2 cellular contexts compared by ENCODE assay signal in genomic region chr12:116406529-116406928, GRCh38.
TF ChIP-seq lines count a peak whose summit lies in the region.

No MANE protein-coding gene starts in this region.

TF ChIP-seq in K562, 482 proteins besides CTCF, POLR2A, EP300 and RAD21 (continued from another document):
- TF ChIP-seq MYC (IDR thresholded peaks at IDR 0.05; ENCODE audit: low read depth, low read length) (0 out of 2 replicates have a peak, but pooled peaks have one; percentile 9), MYC (CRISPR knock-in tag; IDR thresholded peaks at IDR 0.05; ENCODE audit: borderline replicate concordance, low read depth) (no peak), IRF9 (tag; IDR thresholded peaks at IDR 0.05) (peak; percentile 54; the same call in 1 of the 2 replicates), NR2C1 (IDR thresholded peaks at IDR 0.05) (no peak), NR2C1 (tag; IDR thresholded peaks at IDR 0.05) (0 out of 2 replicates have a peak, but pooled peaks have one; percentile 19), MIER1 (IDR thresholded peaks at IDR 0.05; ENCODE audit: low read depth) (no peak), MAZ (CRISPR knock-in tag; conservative IDR thresholded peaks at IDR 0.05 in 1 of 2, IDR thresholded peaks at IDR 0.05 in 1 of 2) (peak in 1 of 2 experiments; percentile 28; a peak in 1 of 4 replicates), EWSR1 (IDR thresholded peaks at IDR 0.05; ENCODE audit: borderline replicate concordance, low read depth, partially characterized antibody) (no peak), L3MBTL2 (IDR thresholded peaks at IDR 0.05) (peak; percentile 30; the same call in 1 of the 2 replicates), ARID1B (IDR thresholded peaks at IDR 0.05) (peak; percentile 10; the same call in 1 of the 2 replicates), CEBPB (tag; IDR thresholded peaks at IDR 0.05) (peak; percentile 99), PHB2 (IDR thresholded peaks at IDR 0.05; ENCODE audit: low read depth) (no peak), TRIM24 (IDR thresholded peaks at IDR 0.05) (peak; percentile 61 to 76; a peak in 2 of 4 replicates), CEBPG (CRISPR knock-in tag; IDR thresholded peaks at IDR 0.05) (peak; percentile 80), CEBPG (tag; conservative IDR thresholded peaks at IDR 0.05 in 1 of 2, IDR thresholded peaks at IDR 0.05 in 1 of 2) (peak; percentile 85 to 92), SRF (CRISPR knock-in tag; IDR thresholded peaks at IDR 0.05) (peak in 1 of 2 experiments; percentile 56; a peak in 1 of 4 replicates), MYBL2 (IDR thresholded peaks at IDR 0.05; ENCODE audit: low read depth) (no peak), MYBL2 (CRISPR knock-in tag; IDR thresholded peaks at IDR 0.05; ENCODE audit: borderline replicate concordance) (no peak), ZSCAN32 (CRISPR knock-in tag; IDR thresholded peaks at IDR 0.05) (no peak), RCOR1 (IDR thresholded peaks at IDR 0.05; ENCODE audit: borderline replicate concordance in 1 of 2, low read depth in 2 of 2, low read length in 2 of 2) (peak in 1 of 2 experiments; percentile 55; a peak in 1 of 4 replicates), PBX2 (CRISPR knock-in tag; IDR thresholded peaks at IDR 0.05; ENCODE audit: low read depth) (no peak), PBX2 (tag; conservative IDR thresholded peaks at IDR 0.05; ENCODE audit: low read depth) (0 out of 2 replicates have a peak, but pooled peaks have one; percentile 30)

TF ChIP-seq in HepG2, 621 proteins besides CTCF, POLR2A, EP300 and RAD21 (continued from another document and continues in another):
- no peak for TF ChIP-seq ZBTB34 (CRISPR knock-in tag; IDR thresholded peaks at IDR 0.05)
- 0 out of 2 replicates have a peak, but pooled peaks have one; percentile 38 for TF ChIP-seq MEF2D (CRISPR knock-in tag; IDR thresholded peaks at IDR 0.05)
- no peak for TF ChIP-seq KDM6A (CRISPR knock-in tag; IDR thresholded peaks at IDR 0.05; ENCODE audit: low read depth)
- TF ChIP-seq PTBP1 (IDR thresholded peaks at IDR 0.05; ENCODE audit: low read depth, low read length, poor library complexity, severe bottlenecking) = no peak
- no peak for TF ChIP-seq MNT (IDR thresholded peaks at IDR 0.05)
- TF ChIP-seq ZFP82 (CRISPR knock-in tag; IDR thresholded peaks at IDR 0.05; ENCODE audit: borderline replicate concordance) = no peak
- TF ChIP-seq ZNF138 (CRISPR knock-in tag; IDR thresholded peaks at IDR 0.05; ENCODE audit: low read depth) = no peak
- no peak for TF ChIP-seq ZGPAT (CRISPR knock-in tag; IDR thresholded peaks at IDR 0.05)
- TF ChIP-seq ZNF687 (CRISPR knock-in tag; IDR thresholded peaks at IDR 0.05) = 0 out of 2 replicates have a peak, but pooled peaks have one; percentile 10
- TF ChIP-seq HIVEP1 (CRISPR knock-in tag; IDR thresholded peaks at IDR 0.05) = 0 out of 2 replicates have a peak, but pooled peaks have one; percentile 19
- TF ChIP-seq POGZ (CRISPR knock-in tag; IDR thresholded peaks at IDR 0.05) = peak; percentile 57; the same call in 1 of the 2 replicates
- TF ChIP-seq ARID5B (CRISPR knock-in tag; IDR thresholded peaks at IDR 0.05) = peak; percentile 67
- TF ChIP-seq FOXP1 (IDR thresholded peaks at IDR 0.05) = no peak
- TF ChIP-seq FOXP1 (CRISPR knock-in tag; IDR thresholded peaks at IDR 0.05) = 0 out of 2 replicates have a peak, but pooled peaks have one; percentile 43
- TF ChIP-seq ZBTB49 (CRISPR knock-in tag; IDR thresholded peaks at IDR 0.05; ENCODE audit: borderline replicate concordance) = no peak
- peak; percentile 83; the same call in 1 of the 2 replicates for TF ChIP-seq ZNF292 (CRISPR knock-in tag; IDR thresholded peaks at IDR 0.05; ENCODE audit: borderline replicate concordance, low read depth)
- no peak for TF ChIP-seq MTF2 (CRISPR knock-in tag; IDR thresholded peaks at IDR 0.05; ENCODE audit: borderline replicate concordance)
- TF ChIP-seq REPIN1 (CRISPR knock-in tag; IDR thresholded peaks at IDR 0.05; ENCODE audit: borderline replicate concordance, low read depth) = 0 out of 2 replicates have a peak, but pooled peaks have one; percentile 23
- TF ChIP-seq SOX13 (IDR thresholded peaks at IDR 0.05) = no peak
- TF ChIP-seq SOX13 (CRISPR knock-in tag; conservative IDR thresholded peaks at IDR 0.05 in 1 of 2, IDR thresholded peaks at IDR 0.05 in 1 of 2) = peak in 1 of 2 experiments; percentile 50; a peak in 1 of 4 replicates
- TF ChIP-seq BORCS8-MEF2B (CRISPR knock-in tag; IDR thresholded peaks at IDR 0.05) = no peak
- peak; percentile 70 for TF ChIP-seq FOSL2 (CRISPR knock-in tag; IDR thresholded peaks at IDR 0.05)
- TF ChIP-seq GTF2F1 (IDR thresholded peaks at IDR 0.05; ENCODE audit: low read length) = no peak
- no peak for TF ChIP-seq SPEN (CRISPR knock-in tag; IDR thresholded peaks at IDR 0.05; ENCODE audit: low read depth)
- TF ChIP-seq ZNF678 (CRISPR knock-in tag; IDR thresholded peaks at IDR 0.05) = no peak
- TF ChIP-seq HDAC2 (CRISPR knock-in tag; IDR thresholded peaks at IDR 0.05) = peak; percentile 52; the same call in 1 of the 2 replicates
- no peak for TF ChIP-seq MLX (CRISPR knock-in tag; IDR thresholded peaks at IDR 0.05)
- peak; percentile 79 for TF ChIP-seq ZMYM3 (CRISPR knock-in tag; IDR thresholded peaks at IDR 0.05)
- no peak for TF ChIP-seq GTF3A (CRISPR knock-in tag; conservative IDR thresholded peaks at IDR 0.05)
- TF ChIP-seq KLF16 (CRISPR knock-in tag; IDR thresholded peaks at IDR 0.05) = 0 out of 4 replicates have a peak, but pooled peaks of 1 of the 2 experiments have one; percentile 47
- TF ChIP-seq HNF4A (CRISPR knock-in tag; IDR thresholded peaks at IDR 0.05) = peak; percentile 52
